Comparison of ENCODE assay signal across 1 cellular context in genomic region chr6:1436334-1437306, GRCh38.
TF ChIP-seq lines count a peak whose summit lies in the region.

No MANE protein-coding gene starts in this region.

TF ChIP-seq in HEK293, 187 proteins besides CTCF, POLR2A, EP300 and RAD21 (continued from another document):
- TF ChIP-seq ZNF280C (tag by site-specific recombination; IDR thresholded peaks at IDR 0.05) (no peak), OSR2 (tag by site-specific recombination; IDR thresholded peaks at IDR 0.05) (no peak), ZNF585B (tag by site-specific recombination; IDR thresholded peaks at IDR 0.05) (no peak), ZFP37 (tag by site-specific recombination; IDR thresholded peaks at IDR 0.05) (no peak), ZNF776 (tag by site-specific recombination; IDR thresholded peaks at IDR 0.05; ENCODE audit: borderline replicate concordance) (no peak), PRDM2 (tag by site-specific recombination; IDR thresholded peaks at IDR 0.05; ENCODE audit: borderline replicate concordance) (no peak), ZNF350 (tag by site-specific recombination; IDR thresholded peaks at IDR 0.05) (no peak), ZNF830 (tag by site-specific recombination; IDR thresholded peaks at IDR 0.05; ENCODE audit: low read depth) (no peak), ZNF558 (tag by site-specific recombination; IDR thresholded peaks at IDR 0.05) (no peak)
